ENCODE assay signal across 17 cellular contexts in the genomic region with DNA sequence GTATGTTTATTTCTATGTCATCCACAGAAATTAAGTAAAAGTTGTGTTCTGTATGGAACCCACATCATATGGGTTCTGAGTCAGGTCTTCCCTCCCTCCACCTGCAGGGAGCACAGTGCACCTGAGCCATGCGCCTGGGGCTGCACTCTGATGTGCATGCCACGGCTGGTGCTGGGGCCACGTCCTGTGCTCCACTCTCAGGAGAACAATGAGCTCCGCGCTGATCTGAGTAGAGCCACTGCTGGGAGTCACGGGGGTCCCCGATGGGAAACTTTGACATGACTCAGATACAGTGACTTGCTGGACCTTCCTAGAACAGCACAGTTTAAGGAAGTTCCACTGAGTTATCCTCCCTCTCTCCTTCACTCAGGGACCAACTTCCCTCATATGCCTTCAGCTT.
DNase-seq lines count a peak whose midpoint lies in the region; ATAC-seq and TF ChIP-seq lines count a peak whose summit lies in the region.
"Had no signal": no experiment of that assay in that cellular context is flagged by ENCODE, and none has a peak within 500 bp of the region (broad histone marks: within the 10 kb centered on the region; RNA-seq: fewer than 3 reads in every experiment).

No MANE protein-coding gene starts in this region.

- H3K4me3 ChIP-seq in upper lobe of right lung (no peak overlapping the region), SJCRH30 (no peak overlapping the region)
- H3K4me3 ChIP-seq: heart left ventricle had no signal

- intact Hi-C loops in upper lobe of right lung (cut with DNase I), result no loop called here

- H3K4me1 ChIP-seq in upper lobe of right lung (no peaks in the 10 kb centered on the region), SJCRH30 (no peaks in the 10 kb centered on the region)
- H3K4me1 ChIP-seq: heart left ventricle had no signal

- H3K27me3 ChIP-seq in upper lobe of right lung (peaks cover 19% of the 10 kb centered on the region), SJCRH30 (peaks cover 10% of the 10 kb centered on the region)

- H3K27ac ChIP-seq in upper lobe of right lung (no peak overlapping the region), SJCRH30 (no peak overlapping the region)
- H3K27ac ChIP-seq: heart left ventricle had no signal

- no peak overlapping the region for H3K4me3 Mint-ChIP-seq in activated naive CD8-positive, alpha-beta T cell treated with anti-CD3 and anti-CD28 coated beads, Interleukin-2, amount 50 U/mL, for 24 hours
- H3K4me3 Mint-ChIP-seq: activated naive CD4-positive, alpha-beta T cell treated with anti-CD3 and anti-CD28 coated beads, Interleukin-2, amount 50 U/mL, for 24 hours; IgD-negative memory B cell; nephron progenitor cell had no signal

- H3K36me3 Mint-ChIP-seq in activated naive CD8-positive, alpha-beta T cell treated with anti-CD3 and anti-CD28 coated beads, Interleukin-2, amount 50 U/mL, for 24 hours (ENCODE audit: low read depth), result no peaks in the 10 kb centered on the region
- H3K36me3 Mint-ChIP-seq: activated naive CD4-positive, alpha-beta T cell treated with anti-CD3 and anti-CD28 coated beads, Interleukin-2, amount 50 U/mL, for 24 hours; IgD-negative memory B cell had no signal

- H3K4me1 Mint-ChIP-seq in activated naive CD8-positive, alpha-beta T cell treated with anti-CD3 and anti-CD28 coated beads, Interleukin-2, amount 50 U/mL, for 24 hours, result peaks cover 5% of the 10 kb centered on the region
- H3K4me1 Mint-ChIP-seq: nephron progenitor cell had no signal

- H3K36me3 ChIP-seq in upper lobe of right lung (no peaks in the 10 kb centered on the region), SJCRH30 (no peaks in the 10 kb centered on the region)
- H3K36me3 ChIP-seq: heart left ventricle had no signal

- H3K9me3 ChIP-seq in upper lobe of right lung, result no peaks in the 10 kb centered on the region
- H3K9me3 ChIP-seq in SJCRH30 (replicated peaks), result no peaks in the 10 kb centered on the region
- H3K9me3 ChIP-seq: heart left ventricle had no signal

- ATAC-seq in activated naive CD8-positive, alpha-beta T cell treated with anti-CD3 and anti-CD28 coated beads, Interleukin-2, amount 50 U/mL, for 24 hours, result peak; percentile 47
- ATAC-seq in upper lobe of right lung, result peak; percentile 45
- ATAC-seq: heart left ventricle had no signal

- no peak for TF ChIP-seq CTCF in upper lobe of right lung (IDR thresholded peaks at IDR 0.05)

- H3K9me3 Mint-ChIP-seq in activated naive CD8-positive, alpha-beta T cell treated with anti-CD3 and anti-CD28 coated beads, Interleukin-2, amount 50 U/mL, for 24 hours, result no peaks in the 10 kb centered on the region
- H3K9me3 Mint-ChIP-seq: activated naive CD4-positive, alpha-beta T cell treated with anti-CD3 and anti-CD28 coated beads, Interleukin-2, amount 50 U/mL, for 24 hours had no signal

- peak; percentile 11 for DNase-seq in stimulated activated CD8-positive, alpha-beta memory T cell treated with anti-CD3 and anti-CD28 coated beads, Interleukin-12 subunit alpha, Interleukin-12 subunit beta, amount 100 ng/mL, for 1 hour (ENCODE audit: low read depth)
- no peak for DNase-seq in stimulated activated CD8-positive, alpha-beta memory T cell treated with anti-CD3 and anti-CD28 coated beads, Interleukin-4, amount 100 ng/mL, for 48 hours
- DNase-seq in activated CD4-positive, alpha-beta T cell treated with anti-CD3 and anti-CD28 coated beads, Interleukin-2, amount 50 U/mL, for 4 hours, result peak; percentile 28 to 32
- no peak for DNase-seq in activated naive CD8-positive, alpha-beta T cell treated with anti-CD3 and anti-CD28 coated beads, Interleukin-2, amount 50 U/mL, for 24 hours
- DNase-seq in upper lobe of right lung (no peak), NCI-H1092 (lab: John Stamatoyannopoulos, UW) (no peak), NCI-H187 treated with DMSO at 0.1 percent for 48 hours (lab: John Stamatoyannopoulos, UW) (no peak), SJCRH30 (no peak)
- DNase-seq: activated CD4-positive, CD25-positive, alpha-beta regulatory T cell; Calu3; heart left ventricle; mammary epithelial cell; MV-4-11; nephron progenitor cell; RPMI8226 had no signal

- H3K27ac Mint-ChIP-seq in activated naive CD8-positive, alpha-beta T cell treated with anti-CD3 and anti-CD28 coated beads, Interleukin-2, amount 50 U/mL, for 24 hours, result no peak overlapping the region
- H3K27ac Mint-ChIP-seq: activated naive CD4-positive, alpha-beta T cell treated with anti-CD3 and anti-CD28 coated beads, Interleukin-2, amount 50 U/mL, for 24 hours; nephron progenitor cell had no signal

- peaks cover 8% of the 10 kb centered on the region for H3K27me3 Mint-ChIP-seq in activated naive CD8-positive, alpha-beta T cell treated with anti-CD3 and anti-CD28 coated beads, Interleukin-2, amount 50 U/mL, for 24 hours

Comparison
In these comparisons a context has a peak if more than half of its experiments do, and no peak if none do; other contexts are left out.
1. DNase-seq: peak in stimulated activated CD8-positive, alpha-beta memory T cell treated with anti-CD3 and anti-CD28 coated beads, Interleukin-12 subunit alpha, Interleukin-12 subunit beta, amount 100 ng/mL, for 1 hour (single experiment) and activated CD4-positive, alpha-beta T cell treated with anti-CD3 and anti-CD28 coated beads, Interleukin-2, amount 50 U/mL, for 4 hours (2 of 2); none in stimulated activated CD8-positive, alpha-beta memory T cell treated with anti-CD3 and anti-CD28 coated beads, Interleukin-4, amount 100 ng/mL, for 48 hours (single experiment), activated naive CD8-positive, alpha-beta T cell treated with anti-CD3 and anti-CD28 coated beads, Interleukin-2, amount 50 U/mL, for 24 hours (single experiment), upper lobe of right lung (single experiment), NCI-H1092 (single experiment), NCI-H187 treated with DMSO at 0.1 percent for 48 hours (single experiment) and SJCRH30 (0 of 2).